Comparison of ENCODE assay signal across 28 cellular contexts in genomic region chr11:1055990-1056771, GRCh38. TPM values are rescaled to one million over a fixed set of nuclear protein-coding genes. Genes with fewer than 3 reads are reported as not detected.
A peak's percentile ranks its signal among the peaks of the same experiment; 100 is the strongest.
DNase-seq lines count a peak whose midpoint lies in the region; ATAC-seq, FAIRE-seq and TF ChIP-seq lines count a peak whose summit lies in the region.
"Had no signal": no experiment of that assay in that cellular context is flagged by ENCODE, and none has a peak within 500 bp of the region (broad histone marks: within the 10 kb centered on the region; RNA-seq: fewer than 3 reads in every experiment).

No MANE protein-coding gene starts in this region.

- no peak overlapping the region for H2AFZ ChIP-seq in PC-3 (ENCODE audit: low read length)
- H2AFZ ChIP-seq: parathyroid adenoma had no signal

- H3K4me3 ChIP-seq in PC-3 (ENCODE audit: low read length) = no peak overlapping the region
- no peak overlapping the region for H3K4me3 ChIP-seq in kidney (ENCODE audit: low read length in 2 of 2)
- H3K4me3 ChIP-seq: smooth muscle cell had no signal

- H3K27ac ChIP-seq in C4-2B (peak overlapping the region; percentile 96; the same call in 1 of the 2 replicates), PC-3 (ENCODE audit: low read length) (peak overlapping the region; percentile 99), kidney (ENCODE audit: low read depth in 2 of 2, low read length in 2 of 2) (no peak overlapping the region)
- H3K27ac ChIP-seq: foreskin keratinocyte, parathyroid adenoma had no signal

- H3K9me3 ChIP-seq in PC-3 (ENCODE audit: low read length) (no peaks in the 10 kb centered on the region), kidney (ENCODE audit: control insufficient read depth in 1 of 2, low read length in 2 of 2) (no peaks in the 10 kb centered on the region)

- H4K20me1 ChIP-seq in PC-3 (ENCODE audit: low read length) = no peaks in the 10 kb centered on the region

- no peaks in the 10 kb centered on the region for H3K27me3 ChIP-seq in PC-3 (ENCODE audit: low read length)

- BruUV-seq in PC-3 (replicated peaks; lab: Mats Ljungman, UMichigan) = no TSS peak

- no peaks in the 10 kb centered on the region for H3K36me3 Mint-ChIP-seq in chondrocyte (ENCODE audit: low read depth)
- H3K36me3 Mint-ChIP-seq: naive B cell, type B pancreatic cell had no signal

- POLR2A ChIA-PET in PC-3 (lab: Charles Lee; ENCODE audit: unreplicated experiment) = no interaction called here

- H3K4me2 ChIP-seq in PC-3 (ENCODE audit: low read length) = no peak overlapping the region
- H3K4me2 ChIP-seq: smooth muscle cell had no signal

- H3K4me3 Mint-ChIP-seq in chondrocyte (ENCODE audit: unreplicated experiment) = no peak overlapping the region
- H3K4me3 Mint-ChIP-seq: naive B cell; stimulated activated naive CD8-positive, alpha-beta T cell treated with anti-CD3 and anti-CD28 coated beads, Interleukin-15, Interleukin-2, amounts not matched to agents 100 ng/mL and 50 ng/mL, for 24 hours; type B pancreatic cell had no signal

- no peak for TF ChIP-seq CTCF in C4-2B (conservative IDR thresholded peaks at IDR 0.05)
- no peak for TF ChIP-seq CTCF in PC-3 (conservative IDR thresholded peaks at IDR 0.05; ENCODE audit: low read depth, low read length)
- no peak for TF ChIP-seq CTCF in kidney (IDR thresholded peaks at IDR 0.05; ENCODE audit: borderline replicate concordance, extremely low read depth, insufficient read depth)
- no peak for TF ChIP-seq CTCF in chondrocyte (IDR thresholded peaks at IDR 0.05)

- no peak overlapping the region for H3K9ac ChIP-seq in PC-3 (ENCODE audit: low read length)
- H3K9ac ChIP-seq in kidney (ENCODE audit: low read length in 2 of 2) = no peak overlapping the region
- H3K9ac ChIP-seq: parathyroid adenoma had no signal

- peaks cover 9% of the 10 kb centered on the region for H3K4me1 Mint-ChIP-seq in chondrocyte (ENCODE audit: low read depth)

- intact Hi-C loops in PC-3 (cut with micrococcal nuclease) = no loop called here
- intact Hi-C loops in kidney (cut with DNase I) = no loop called here
- intact Hi-C loops in posterior vena cava (cut with DNase I) = no loop called here

- no peaks in the 10 kb centered on the region for H3F3A ChIP-seq in PC-3 (ENCODE audit: low read length, unreplicated experiment)

- H3K36me3 ChIP-seq in PC-3 (ENCODE audit: low read depth, low read length) (no peaks in the 10 kb centered on the region), kidney (ENCODE audit: control insufficient read depth in 1 of 2, insufficient read depth in 2 of 2, low read length in 2 of 2) (no peaks in the 10 kb centered on the region)

- H3K9me2 ChIP-seq in PC-3 (replicated peaks; ENCODE audit: low read length) = no peaks in the 10 kb centered on the region

- H3K4me1 ChIP-seq in PC-3 (ENCODE audit: insufficient read depth, low read length) = peaks cover 47% of the 10 kb centered on the region
- no peaks in the 10 kb centered on the region for H3K4me1 ChIP-seq in kidney (ENCODE audit: control insufficient read depth in 1 of 2, insufficient read depth in 1 of 2, low read depth in 1 of 2, low read length in 2 of 2)
- H3K4me1 ChIP-seq: foreskin keratinocyte, parathyroid adenoma had no signal

- no peaks in the 10 kb centered on the region for H3K9me3 Mint-ChIP-seq in chondrocyte (ENCODE audit: low read depth)
- H3K9me3 Mint-ChIP-seq: naive B cell; stimulated activated naive CD8-positive, alpha-beta T cell treated with anti-CD3 and anti-CD28 coated beads, Interleukin-15, Interleukin-2, amounts not matched to agents 100 ng/mL and 50 ng/mL, for 24 hours; type B pancreatic cell had no signal

- H3K27me3 Mint-ChIP-seq in chondrocyte (ENCODE audit: low read depth) = peaks cover 12% of the 10 kb centered on the region
- H3K27me3 Mint-ChIP-seq: type B pancreatic cell had no signal

- DNase-seq in PC-3 (no peak), kidney (peak; percentile 71), posterior vena cava (ENCODE audit: low spot score) (peak; percentile 77), NCI-H1694 treated with DMSO at 0.1 percent for 48 hours (lab: John Stamatoyannopoulos, UW) (no peak), chondrocyte (ENCODE audit: low spot score) (no peak)
- DNase-seq: activated CD4-positive, alpha-beta T cell treated with anti-CD3 and anti-CD28 coated beads for 4 hours; activated gamma-delta T cell treated with Interleukin-2 at 50 U/mL for 16 hours; anterior cingulate cortex; central memory CD4-positive, alpha-beta T cell; DND-41; foreskin keratinocyte; HCEC 1CT; mesenchymal stem cell; naive B cell; NCI-H1105; stimulated activated CD4-positive, alpha-beta T cell treated with anti-CD3 and anti-CD28 coated beads, Interleukin-4, amount 100 ng/mL, for 24 hours; T-helper 9 cell had no signal

- CTCF ChIA-PET in PC-3 (lab: Charles Lee) = no interaction called here

- ATAC-seq in PC-3 (no peak), GM21390 (IDR thresholded peaks at IDR 0.05; ENCODE audit: unreplicated experiment) (no peak)
- ATAC-seq: foreskin keratinocyte had no signal

- FAIRE-seq in kidney (lab: Jason Lieb, UNC) = no peak
- FAIRE-seq: keratinocyte had no signal

- no peak overlapping the region for H3K27ac Mint-ChIP-seq in chondrocyte (ENCODE audit: unreplicated experiment)
- H3K27ac Mint-ChIP-seq: naive B cell; stimulated activated naive CD8-positive, alpha-beta T cell treated with anti-CD3 and anti-CD28 coated beads, Interleukin-15, Interleukin-2, amounts not matched to agents 100 ng/mL and 50 ng/mL, for 24 hours; type B pancreatic cell had no signal

- H3K79me2 ChIP-seq in PC-3 (ENCODE audit: low read length) = no peaks in the 10 kb centered on the region
- H3K79me2 ChIP-seq: parathyroid adenoma had no signal

RNA-seq across cellular contexts. Expression of gene MUC2, which starts 18.5 kb away (rescaled TPM):
- total RNA-seq in PC-3 (2014; rRNA removed) (0.26 and 0.40 TPM in 2 replicates), kidney (not detected), posterior vena cava (under 1 TPM in 1 of 2 donors, not detected in 1; 0.05 TPM), chondrocyte (not detected in 3 replicates)
- not detected for polyA plus RNA-seq in kidney (ENCODE audit: insufficient read depth, low read depth, low replicate concordance)
- total RNA-seq: epithelial cell of proximal tubule, foreskin keratinocyte, LHCN-M2, NCI-H460, RPMI7951, smooth muscle cell had no signal
- polyA plus RNA-seq: foreskin keratinocyte, keratinocyte, smooth muscle cell had no signal

RNA-seq across cellular contexts. Expression of gene MUC6, which starts 19.7 kb away (rescaled TPM):
- total RNA-seq in PC-3 (2014; rRNA removed) = 0.18 and 0.23 TPM in 2 replicates
- total RNA-seq in kidney = 3.0 TPM
- 1.1 TPM for polyA plus RNA-seq in kidney (ENCODE audit: insufficient read depth, low read depth, low replicate concordance)
- total RNA-seq in posterior vena cava = not detected
- not detected in 3 replicates for total RNA-seq in chondrocyte
- total RNA-seq: epithelial cell of proximal tubule, foreskin keratinocyte, LHCN-M2, NCI-H460, smooth muscle cell had no signal
- polyA plus RNA-seq: foreskin keratinocyte, keratinocyte, smooth muscle cell had no signal

Comparison
In these comparisons a context has a peak if more than half of its experiments do, and no peak if none do; other contexts are left out.
1. H3K27ac ChIP-seq: peak in C4-2B (single experiment) and PC-3 (single experiment); none in kidney (0 of 2).
2. DNase-seq: peak in kidney (single experiment) and posterior vena cava (single experiment); none in PC-3 (single experiment), NCI-H1694 treated with DMSO at 0.1 percent for 48 hours (single experiment) and chondrocyte (single experiment).